In the genomic region with DNA sequence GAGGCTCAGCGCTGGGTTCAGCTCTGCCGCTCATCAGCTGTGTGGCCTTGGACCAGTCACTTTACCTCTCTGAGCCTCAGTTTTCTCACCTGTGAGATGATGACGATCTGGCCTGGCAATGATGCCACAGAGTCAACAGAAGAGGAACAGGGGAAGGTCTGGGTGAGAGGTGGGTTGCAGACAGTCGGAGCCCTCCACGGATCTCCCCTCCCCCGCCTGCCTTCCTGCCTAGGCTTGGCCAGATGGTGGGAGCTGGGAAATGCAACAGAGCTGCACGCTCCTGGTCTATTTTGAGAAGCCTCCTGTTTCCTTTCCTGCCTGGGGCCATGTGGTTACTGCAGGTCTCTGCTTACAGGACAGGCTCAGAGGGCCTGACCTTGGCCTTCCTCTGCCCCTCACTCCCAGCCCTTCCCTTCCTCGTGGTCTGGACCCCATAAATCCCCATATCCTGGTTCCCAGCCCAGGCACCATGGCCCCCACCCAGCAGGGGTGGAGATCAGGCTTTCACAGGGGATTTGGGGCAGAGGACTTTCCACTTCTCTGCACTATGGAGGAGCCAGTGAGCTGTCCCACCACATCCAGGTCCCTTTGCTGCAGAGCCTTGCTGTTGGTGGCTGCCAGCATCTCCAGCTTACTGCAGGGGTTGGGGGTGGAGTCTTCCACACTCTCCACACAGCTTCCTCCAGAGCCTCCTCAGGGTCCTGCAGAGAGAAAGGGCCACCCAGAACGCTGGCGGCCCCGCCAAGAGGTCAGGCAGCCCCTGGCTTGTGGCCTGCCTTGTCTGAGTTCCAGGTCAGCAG, we compare ENCODE assay signal across 10 cellular contexts. TPM values are rescaled to one million over a fixed set of nuclear protein-coding genes. Genes with fewer than 3 reads are reported as not detected.
A peak's percentile ranks its signal among the peaks of the same experiment; 100 is the strongest.
DNase-seq lines count a peak whose midpoint lies in the region; ATAC-seq and TF ChIP-seq lines count a peak whose summit lies in the region.
"Had no signal": no experiment of that assay in that cellular context is flagged by ENCODE, and none has a peak within 500 bp of the region (broad histone marks: within the 10 kb centered on the region; RNA-seq: fewer than 3 reads in every experiment).

No MANE protein-coding gene starts in this region.

- TF ChIP-seq CTCF in cardiac muscle cell (IDR thresholded peaks at IDR 0.05; ENCODE audit: low read depth, low read length) (no peak), psoas muscle (IDR thresholded peaks at IDR 0.05) (no peak)

- ATAC-seq in psoas muscle, result peak in 1 of 4 donors; percentile 25
- ATAC-seq in GM21367 (IDR thresholded peaks at IDR 0.05; ENCODE audit: unreplicated experiment), result no peak
- no peak for ATAC-seq in HG02852 (IDR thresholded peaks at IDR 0.05; ENCODE audit: unreplicated experiment)

- H3K4me1 ChIP-seq in cardiac muscle cell (ENCODE audit: low read depth) (peaks cover 34% of the 10 kb centered on the region), psoas muscle (peaks cover 41% of the 10 kb centered on the region)

- no peaks in the 10 kb centered on the region for H3K9me3 ChIP-seq in cardiac muscle cell (ENCODE audit: low read depth)
- no peaks in the 10 kb centered on the region for H3K9me3 ChIP-seq in psoas muscle

- DNase-seq in G401 (ENCODE audit: low spot score) (peak; percentile 57), UCSD-AML1 (lab: John Stamatoyannopoulos, UW; ENCODE audit: unreplicated experiment) (peak; percentile 86), cardiac muscle cell (ENCODE audit: low read depth in 1 of 2, low spot score in 1 of 2) (peak; percentile 54 to 63), psoas muscle (peak; percentile 56 to 77), AG08395 (ENCODE audit: low spot score) (no peak), NCI-H1092 treated with DMSO at 0.1 percent for 48 hours (lab: John Stamatoyannopoulos, UW) (no peak)
- DNase-seq: cerebellar nuclear complex, NCI-H187 treated with DMSO at 0.1 percent for 48 hours had no signal

- in situ Hi-C loops in G401 (cut with HindIII; ENCODE audit: low sequenced_read_pairs), result no loop called here

- WGBS in psoas muscle, 3 donors, result 36 to 40% (median 38%) methylated on average over 11 of the region's 11 CpGs

- H3K4me3 ChIP-seq in cardiac muscle cell (no peak overlapping the region), psoas muscle (no peak overlapping the region)

- H3K27me3 ChIP-seq in cardiac muscle cell, result no peaks in the 10 kb centered on the region
- peaks cover 0 to 5% (median 0%) of the 10 kb centered on the region in 3 donors for H3K27me3 ChIP-seq in psoas muscle (ENCODE audit: insufficient read depth in 3 of 3, low read length in 2 of 3)

- peak overlapping the region; percentile 90 for H3K27ac ChIP-seq in cardiac muscle cell
- H3K27ac ChIP-seq in psoas muscle, result peak overlapping the region; percentile 72

- H3K36me3 ChIP-seq in cardiac muscle cell, result no peaks in the 10 kb centered on the region
- no peaks in the 10 kb centered on the region for H3K36me3 ChIP-seq in psoas muscle (ENCODE audit: insufficient read depth in 1 of 2, low read depth in 1 of 2)

- intact Hi-C loops in psoas muscle (cut with DNase I), result loop anchor here in 1 of 2 donors (5.0 kb wide), 1 partner anchor 43 kb away; no protein-coding TSS in a partner anchor

RNA-seq across cellular contexts. Expression of gene C11orf96, which starts 46.9 kb away (rescaled TPM):
- total RNA-seq in G401 (2014; rRNA removed; shearing (Covaris generic)), result 0.86 TPM in 1 of 2 replicates, not detected in the other
- total RNA-seq in cardiac muscle cell, result 48.6 and 79.6 TPM in 2 replicates
- polyA plus RNA-seq in cardiac muscle cell, result 7.1 and 14.5 TPM in 2 replicates
- 100 to 1,000 TPM in 1 of 4 donors, 10 to 100 TPM in 3; 16.5 to 122 (median 61.0) TPM for total RNA-seq in psoas muscle
- 10 to 100 TPM in 1 of 3 donors, 1 to 10 TPM in 2; 8.5 to 13.2 (median 10.0) TPM for polyA plus RNA-seq in psoas muscle

RNA-seq across cellular contexts. Expression of gene ACCSL, which starts 58.4 kb away (rescaled TPM):
- not detected in 2 replicates for total RNA-seq in G401 (2014; rRNA removed; shearing (Covaris generic))
- total RNA-seq in cardiac muscle cell, result not detected in 2 replicates
- polyA plus RNA-seq in cardiac muscle cell, result not detected in 2 replicates
- total RNA-seq in psoas muscle, result not detected
- polyA plus RNA-seq in psoas muscle, result under 1 TPM in 1 of 3 donors, not detected in 2; 0.01 TPM

Comparison
In these comparisons a context has a peak if more than half of its experiments do, and no peak if none do; other contexts are left out.
1. DNase-seq: peak in G401 (single experiment), UCSD-AML1 (single experiment), cardiac muscle cell (2 of 2) and psoas muscle (2 of 2); none in AG08395 (single experiment) and NCI-H1092 treated with DMSO at 0.1 percent for 48 hours (single experiment).